ENCODE assay signal across 8 cellular contexts in genomic region chr12:56338643-56339422, GRCh38.
DNase-seq lines count a peak whose midpoint lies in the region; ATAC-seq, FAIRE-seq and TF ChIP-seq lines count a peak whose summit lies in the region.

TSS of gene IL23A (plus strand) at chr12:56338884. CDS start at chr12:56339045, 161 bp downstream.

- H3K79me2 ChIP-seq in OCI-LY1 (ENCODE audit: insufficient read depth, low read length), result no peaks in the 10 kb centered on the region

- TF ChIP-seq CTCF in OCI-LY1 (IDR thresholded peaks at IDR 0.05; ENCODE audit: low read length), result no peak

- H3K4me3 ChIP-seq in OCI-LY1 (ENCODE audit: low read depth, low read length, poor library complexity, severe bottlenecking), result no peak within 1 kb of the TSS
- H3K4me3 ChIP-seq in mucosa of rectum (ENCODE audit: low read length in 2 of 2), result peak within 1 kb of the TSS; percentile 33 to 40

- H3K4me1 ChIP-seq in OCI-LY1 (ENCODE audit: insufficient read depth, low read length, severe bottlenecking) (peaks cover 32% of the 10 kb centered on the region), mucosa of rectum (ENCODE audit: control insufficient read depth in 2 of 2, insufficient read depth in 2 of 2, low read length in 2 of 2) (peaks cover 3 to 7% of the 10 kb centered on the region in 2 donors)

- ATAC-seq in GM21447 (IDR thresholded peaks at IDR 0.05; ENCODE audit: unreplicated experiment) (peak; percentile 33), GM18909 (IDR thresholded peaks at IDR 0.05; ENCODE audit: poor library complexity, unreplicated experiment) (no peak)

- H3K9me3 ChIP-seq in OCI-LY1 (ENCODE audit: low read length) (no peaks in the 10 kb centered on the region), mucosa of rectum (ENCODE audit: control insufficient read depth in 2 of 2, low read length in 2 of 2) (no peaks in the 10 kb centered on the region)

- H3K27ac ChIP-seq in OCI-LY1 (ENCODE audit: low read depth, low read length, poor library complexity, severe bottlenecking) (peak within 1 kb of the TSS; percentile 76), mucosa of rectum (ENCODE audit: low read depth in 2 of 2, low read length in 2 of 2) (peak within 1 kb of the TSS; percentile 38 to 60)

- H3K4me2 ChIP-seq in OCI-LY1 (ENCODE audit: low read length), result peak within 1 kb of the TSS; percentile 9; the same call in 1 of the 2 replicates

- H3K27me3 ChIP-seq in OCI-LY1 (ENCODE audit: insufficient read depth, low read length) (no peaks in the 10 kb centered on the region), mucosa of rectum (ENCODE audit: control insufficient read depth in 2 of 2, insufficient read depth in 2 of 2, low read length in 2 of 2) (no peaks in the 10 kb centered on the region)

- no peak within 1 kb of the TSS for H2AFZ ChIP-seq in OCI-LY1 (ENCODE audit: low read length)

- no peaks in the 10 kb centered on the region for H3K9me2 ChIP-seq in OCI-LY1 (ENCODE audit: low read depth, low read length)

- H3K9ac ChIP-seq in OCI-LY1 (ENCODE audit: low read length), result peak within 1 kb of the TSS; percentile 15; the same call in 1 of the 2 replicates
- H3K9ac ChIP-seq in mucosa of rectum (ENCODE audit: low read depth in 1 of 2, low read length in 2 of 2), result peak within 1 kb of the TSS in 1 of 2 donors; percentile 3

- H3F3A ChIP-seq in OCI-LY1 (ENCODE audit: insufficient read depth, low read length), result no peaks in the 10 kb centered on the region

- H3K36me3 ChIP-seq in OCI-LY1 (ENCODE audit: insufficient read depth, low read length) (peaks cover 11% of the 10 kb centered on the region), mucosa of rectum (ENCODE audit: control insufficient read depth in 2 of 2, insufficient read depth in 2 of 2, low read length in 2 of 2) (peaks cover 12 to 13% of the 10 kb centered on the region in 2 donors)

- no peaks in the 10 kb centered on the region for H4K20me1 ChIP-seq in OCI-LY1 (ENCODE audit: insufficient read depth, low read length)

- peak; percentile 38 to 68 (median 56) for DNase-seq in activated naive CD4-positive, alpha-beta T cell (lab: John Stamatoyannopoulos, UW)
- DNase-seq in urothelium cell line (ENCODE audit: low spot score) (peak; percentile 39), epidermal melanocyte (ENCODE audit: insufficient read length, low spot score) (no peak), SIG-M5 treated with dmso at 0.1 percent for 504 hours (lab: John Stamatoyannopoulos, UW; ENCODE audit: unreplicated experiment) (no peak)

- no peak for FAIRE-seq in urothelium cell line (lab: Jason Lieb, UNC)

Comparison
In these comparisons a context has a peak if more than half of its experiments do, and no peak if none do; other contexts are left out.
1. DNase-seq: peak in activated naive CD4-positive, alpha-beta T cell (4 of 4) and urothelium cell line (single experiment); none in epidermal melanocyte (single experiment) and SIG-M5 treated with dmso at 0.1 percent for 504 hours (single experiment).